1 cellular context compared by ENCODE assay signal in the genomic region with DNA sequence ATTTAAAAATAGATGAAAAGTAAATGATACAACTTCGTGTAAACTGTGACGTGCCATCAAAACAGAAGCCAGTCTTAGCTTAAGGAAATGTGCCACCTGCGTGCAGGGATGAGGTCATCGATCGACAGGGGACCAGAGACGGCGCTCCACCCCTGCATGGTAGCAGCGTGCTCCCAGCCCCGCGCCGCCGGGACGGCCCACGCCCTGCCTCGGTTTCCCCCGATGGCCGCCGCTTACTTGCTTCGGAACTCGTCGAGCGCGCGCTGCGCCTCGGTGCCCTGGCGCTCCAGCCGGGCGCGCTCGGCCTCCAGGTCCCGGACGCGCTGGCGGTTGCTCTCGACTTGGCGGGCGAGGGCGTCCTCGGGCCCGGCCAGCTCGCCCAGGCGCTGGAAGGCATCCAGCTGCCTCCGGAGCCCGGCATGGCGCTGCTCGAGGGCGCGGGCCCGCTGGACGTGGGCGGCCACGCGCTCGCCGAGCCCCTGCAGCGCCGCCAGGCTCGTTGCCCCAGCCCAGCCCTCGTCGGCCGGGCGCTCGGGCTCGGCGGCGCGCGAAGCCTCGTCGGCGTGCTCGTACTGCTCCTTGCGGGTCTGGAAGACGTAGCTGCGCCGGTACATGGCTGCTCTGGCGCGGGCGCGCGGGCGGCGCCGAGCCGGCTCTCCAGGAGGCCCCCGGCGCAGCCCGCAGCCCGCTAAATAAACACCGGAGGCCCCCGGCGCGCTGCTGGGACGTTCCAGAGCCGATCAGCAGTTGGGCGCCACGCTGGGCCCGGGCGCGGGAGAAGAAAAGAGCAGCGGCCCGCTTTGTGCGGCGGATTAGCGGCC.
TF ChIP-seq lines count a peak whose summit lies in the region.

Gene BFSP1, minus strand, starts transcription at position 664 of the 821 bp plus-strand sequence. Its CDS starts 50 bp downstream, at position 614.

TF ChIP-seq in H1, 55 proteins besides CTCF, POLR2A, EP300 and RAD21:
- TF ChIP-seq, protein P1, sequence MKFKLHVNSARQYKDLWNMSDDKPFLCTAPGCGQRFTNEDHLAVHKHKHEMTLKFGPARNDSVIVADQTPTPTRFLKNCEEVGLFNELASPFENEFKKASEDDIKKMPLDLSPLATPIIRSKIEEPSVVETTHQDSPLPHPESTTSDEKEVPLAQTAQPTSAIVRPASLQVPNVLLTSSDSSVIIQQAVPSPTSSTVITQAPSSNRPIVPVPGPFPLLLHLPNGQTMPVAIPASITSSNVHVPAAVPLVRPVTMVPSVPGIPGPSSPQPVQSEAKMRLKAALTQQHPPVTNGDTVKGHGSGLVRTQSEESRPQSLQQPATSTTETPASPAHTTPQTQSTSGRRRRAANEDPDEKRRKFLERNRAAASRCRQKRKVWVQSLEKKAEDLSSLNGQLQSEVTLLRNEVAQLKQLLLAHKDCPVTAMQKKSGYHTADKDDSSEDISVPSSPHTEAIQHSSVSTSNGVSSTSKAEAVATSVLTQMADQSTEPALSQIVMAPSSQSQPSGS (IDR thresholded peaks at IDR 0.05; ENCODE audit: low read length): peak; percentile 62; the same call in 1 of the 2 replicates
- TF ChIP-seq SIX5 (IDR thresholded peaks at IDR 0.05; ENCODE audit: low read depth, low read length): no peak
- TF ChIP-seq HDAC2 (IDR thresholded peaks at IDR 0.05; ENCODE audit: borderline replicate concordance in 1 of 2, low read depth in 2 of 2, low read length in 2 of 2): 0 out of 4 replicates have a peak, but pooled peaks of 1 of the 2 experiments have one; percentile 74
- no peak for TF ChIP-seq RXRA (IDR thresholded peaks at IDR 0.05; ENCODE audit: insufficient read depth, low read depth, low read length)
- TF ChIP-seq CREB1 (IDR thresholded peaks at IDR 0.05): peak; percentile 6
- no peak for TF ChIP-seq SRF (IDR thresholded peaks at IDR 0.05; ENCODE audit: low read depth, low read length)
- TF ChIP-seq POLR2AphosphoS5 (IDR thresholded peaks at IDR 0.05; ENCODE audit: low read depth, low read length): peak; percentile 60
- TF ChIP-seq CBX5 (IDR thresholded peaks at IDR 0.05; ENCODE audit: low read depth, low read length): no peak
- TF ChIP-seq YY1 (IDR thresholded peaks at IDR 0.05; ENCODE audit: low read depth, low read length): peak; percentile 37
- TF ChIP-seq NRF1 (IDR thresholded peaks at IDR 0.05; ENCODE audit: low read depth, low read length): no peak
- peak; percentile 94 for TF ChIP-seq RBBP5 (IDR thresholded peaks at IDR 0.05; ENCODE audit: borderline replicate concordance, low read depth, low read length)
- TF ChIP-seq KDM4A (IDR thresholded peaks at IDR 0.05; ENCODE audit: low read depth, low read length, severe bottlenecking): peak; percentile 27
- peak; percentile 46; the same call in 1 of the 2 replicates for TF ChIP-seq PHF8 (conservative IDR thresholded peaks at IDR 0.05; ENCODE audit: low read depth, low read length)
- TF ChIP-seq E2F6 (IDR thresholded peaks at IDR 0.05): peak; percentile 76; the same call in 1 of the 2 replicates
- TF ChIP-seq ASH2L (IDR thresholded peaks at IDR 0.05; ENCODE audit: low read length): peak; percentile 33
- peak; percentile 49 for TF ChIP-seq JUND (IDR thresholded peaks at IDR 0.05; ENCODE audit: low read length)
- TF ChIP-seq MAX (IDR thresholded peaks at IDR 0.05): peak; percentile 58
- TF ChIP-seq CHD7 (IDR thresholded peaks at IDR 0.05; ENCODE audit: insufficient replicate concordance, low read length): no peak
- TF ChIP-seq TAF1 (IDR thresholded peaks at IDR 0.05; ENCODE audit: low read depth, low read length): peak; percentile 68
- peak; percentile 64 for TF ChIP-seq TAF7 (optimal IDR thresholded peaks at IDR 0.05; ENCODE audit: borderline replicate concordance, low read depth, low read length)
